1 cellular context compared by ENCODE assay signal in the genomic region with DNA sequence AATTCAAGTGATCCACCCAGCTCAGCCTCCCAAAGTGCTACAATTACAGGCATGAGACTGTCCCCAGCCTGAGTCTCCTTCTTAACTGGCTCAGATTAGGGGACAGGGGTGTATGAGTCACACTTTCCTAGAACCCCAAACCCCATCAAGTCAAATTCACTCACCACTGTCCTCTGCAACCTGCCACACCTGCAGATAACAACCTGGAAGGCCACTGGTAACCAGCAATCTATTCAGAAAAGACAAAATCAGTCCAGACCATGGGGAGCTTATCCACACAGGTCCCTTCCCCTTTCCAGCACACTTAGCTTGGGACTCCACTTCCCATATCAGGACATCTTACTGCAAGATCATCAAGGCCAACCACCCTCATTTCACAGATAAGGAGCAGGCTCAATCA.
TF ChIP-seq lines count a peak whose summit lies in the region.

No MANE protein-coding gene starts in this region.

TF ChIP-seq in K562, 482 proteins besides CTCF, POLR2A, EP300 and RAD21 (continues in another document):
- TF ChIP-seq NR2F6 (CRISPR knock-in tag; IDR thresholded peaks at IDR 0.05) (no peak), EP400 (IDR thresholded peaks at IDR 0.05) (no peak), ARHGAP35 (IDR thresholded peaks at IDR 0.05; ENCODE audit: partially characterized antibody) (no peak), ZBTB1 (CRISPR knock-in tag; IDR thresholded peaks at IDR 0.05; ENCODE audit: borderline replicate concordance, low read depth) (no peak), XRCC4 (IDR thresholded peaks at IDR 0.05; ENCODE audit: extremely low read depth, insufficient read depth, insufficient read length) (no peak), MEIS2 (IDR thresholded peaks at IDR 0.05; ENCODE audit: partially characterized antibody) (peak; percentile 18), SMARCC2 (IDR thresholded peaks at IDR 0.05; ENCODE audit: low read depth) (no peak), HNRNPL (IDR thresholded peaks at IDR 0.05; ENCODE audit: low read depth, low read length) (no peak), HOXB6 (CRISPR knock-in tag; IDR thresholded peaks at IDR 0.05; ENCODE audit: borderline replicate concordance) (no peak), CC2D1A (IDR thresholded peaks at IDR 0.05) (no peak), DNMT1 (IDR thresholded peaks at IDR 0.05) (no peak), JUND (IDR thresholded peaks at IDR 0.05; ENCODE audit: borderline replicate concordance, low read depth, low read length) (peak; percentile 79), JUND (tag; IDR thresholded peaks at IDR 0.05; ENCODE audit: borderline replicate concordance, low read depth, low read length) (peak; percentile 75; the same call in 1 of the 3 replicates), NFIC (IDR thresholded peaks at IDR 0.05) (0 out of 2 replicates have a peak, but pooled peaks have one; percentile 13), NCOA2 (IDR thresholded peaks at IDR 0.05; ENCODE audit: partially characterized antibody in 2 of 2) (no peak), PTBP1 (IDR thresholded peaks at IDR 0.05; ENCODE audit: low read depth, low read length) (no peak), SNAPC5 (CRISPR knock-in tag; IDR thresholded peaks at IDR 0.05) (no peak), SMARCE1 (IDR thresholded peaks at IDR 0.05) (peak; percentile 57; the same call in 1 of the 2 replicates), ERF (CRISPR knock-in tag; IDR thresholded peaks at IDR 0.05) (no peak), VEZF1 (CRISPR knock-in tag; IDR thresholded peaks at IDR 0.05) (no peak), ZNF589 (CRISPR knock-in tag; IDR thresholded peaks at IDR 0.05; ENCODE audit: low read depth) (no peak), ETV6 (IDR thresholded peaks at IDR 0.05; ENCODE audit: borderline replicate concordance in 1 of 2, low read depth in 2 of 2, low read length in 1 of 2) (no peak), ETV6 (CRISPR knock-in tag; IDR thresholded peaks at IDR 0.05; ENCODE audit: borderline replicate concordance) (no peak), ZNF507 (tag; conservative IDR thresholded peaks at IDR 0.05) (no peak), ATF3 (IDR thresholded peaks at IDR 0.05) (peak; percentile 50; the same call in 1 of the 2 replicates), ATF3 (CRISPR knock-in tag; conservative IDR thresholded peaks at IDR 0.05) (no peak), ZNF133 (CRISPR knock-in tag; IDR thresholded peaks at IDR 0.05) (no peak), ZBTB33 (CRISPR knock-in tag; IDR thresholded peaks at IDR 0.05) (no peak), ZNF280A (IDR thresholded peaks at IDR 0.05; ENCODE audit: low read depth, partially characterized antibody) (no peak), MXI1 (IDR thresholded peaks at IDR 0.05; ENCODE audit: low read depth, low read length) (no peak), ZNF124 (CRISPR knock-in tag; IDR thresholded peaks at IDR 0.05) (no peak), TEAD4 (IDR thresholded peaks at IDR 0.05; ENCODE audit: low read length) (peak; percentile 42; the same call in 1 of the 2 replicates), TEAD4 (CRISPR knock-in tag; IDR thresholded peaks at IDR 0.05; ENCODE audit: borderline replicate concordance) (no peak), SIN3A (IDR thresholded peaks at IDR 0.05; ENCODE audit: borderline replicate concordance in 2 of 2, control insufficient read depth in 1 of 2, low read depth in 2 of 2, low read length in 2 of 2) (no peak), ZNF274 (IDR thresholded peaks at IDR 0.05; ENCODE audit: borderline replicate concordance, low read depth, low read length) (no peak), JUN (IDR thresholded peaks at IDR 0.05; ENCODE audit: borderline replicate concordance, low read depth, low read length) (no peak), JUN (CRISPR knock-in tag; IDR thresholded peaks at IDR 0.05; ENCODE audit: borderline replicate concordance) (no peak), SMAD4 (CRISPR knock-in tag; conservative IDR thresholded peaks at IDR 0.05) (no peak; the same call in 1 of the 2 replicates)
- TF ChIP-seq, protein P1, sequence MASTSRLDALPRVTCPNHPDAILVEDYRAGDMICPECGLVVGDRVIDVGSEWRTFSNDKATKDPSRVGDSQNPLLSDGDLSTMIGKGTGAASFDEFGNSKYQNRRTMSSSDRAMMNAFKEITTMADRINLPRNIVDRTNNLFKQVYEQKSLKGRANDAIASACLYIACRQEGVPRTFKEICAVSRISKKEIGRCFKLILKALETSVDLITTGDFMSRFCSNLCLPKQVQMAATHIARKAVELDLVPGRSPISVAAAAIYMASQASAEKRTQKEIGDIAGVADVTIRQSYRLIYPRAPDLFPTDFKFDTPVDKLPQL (IDR thresholded peaks at IDR 0.05; ENCODE audit: extremely low read depth, insufficient read length), result no peak
- TF ChIP-seq, protein P2, sequence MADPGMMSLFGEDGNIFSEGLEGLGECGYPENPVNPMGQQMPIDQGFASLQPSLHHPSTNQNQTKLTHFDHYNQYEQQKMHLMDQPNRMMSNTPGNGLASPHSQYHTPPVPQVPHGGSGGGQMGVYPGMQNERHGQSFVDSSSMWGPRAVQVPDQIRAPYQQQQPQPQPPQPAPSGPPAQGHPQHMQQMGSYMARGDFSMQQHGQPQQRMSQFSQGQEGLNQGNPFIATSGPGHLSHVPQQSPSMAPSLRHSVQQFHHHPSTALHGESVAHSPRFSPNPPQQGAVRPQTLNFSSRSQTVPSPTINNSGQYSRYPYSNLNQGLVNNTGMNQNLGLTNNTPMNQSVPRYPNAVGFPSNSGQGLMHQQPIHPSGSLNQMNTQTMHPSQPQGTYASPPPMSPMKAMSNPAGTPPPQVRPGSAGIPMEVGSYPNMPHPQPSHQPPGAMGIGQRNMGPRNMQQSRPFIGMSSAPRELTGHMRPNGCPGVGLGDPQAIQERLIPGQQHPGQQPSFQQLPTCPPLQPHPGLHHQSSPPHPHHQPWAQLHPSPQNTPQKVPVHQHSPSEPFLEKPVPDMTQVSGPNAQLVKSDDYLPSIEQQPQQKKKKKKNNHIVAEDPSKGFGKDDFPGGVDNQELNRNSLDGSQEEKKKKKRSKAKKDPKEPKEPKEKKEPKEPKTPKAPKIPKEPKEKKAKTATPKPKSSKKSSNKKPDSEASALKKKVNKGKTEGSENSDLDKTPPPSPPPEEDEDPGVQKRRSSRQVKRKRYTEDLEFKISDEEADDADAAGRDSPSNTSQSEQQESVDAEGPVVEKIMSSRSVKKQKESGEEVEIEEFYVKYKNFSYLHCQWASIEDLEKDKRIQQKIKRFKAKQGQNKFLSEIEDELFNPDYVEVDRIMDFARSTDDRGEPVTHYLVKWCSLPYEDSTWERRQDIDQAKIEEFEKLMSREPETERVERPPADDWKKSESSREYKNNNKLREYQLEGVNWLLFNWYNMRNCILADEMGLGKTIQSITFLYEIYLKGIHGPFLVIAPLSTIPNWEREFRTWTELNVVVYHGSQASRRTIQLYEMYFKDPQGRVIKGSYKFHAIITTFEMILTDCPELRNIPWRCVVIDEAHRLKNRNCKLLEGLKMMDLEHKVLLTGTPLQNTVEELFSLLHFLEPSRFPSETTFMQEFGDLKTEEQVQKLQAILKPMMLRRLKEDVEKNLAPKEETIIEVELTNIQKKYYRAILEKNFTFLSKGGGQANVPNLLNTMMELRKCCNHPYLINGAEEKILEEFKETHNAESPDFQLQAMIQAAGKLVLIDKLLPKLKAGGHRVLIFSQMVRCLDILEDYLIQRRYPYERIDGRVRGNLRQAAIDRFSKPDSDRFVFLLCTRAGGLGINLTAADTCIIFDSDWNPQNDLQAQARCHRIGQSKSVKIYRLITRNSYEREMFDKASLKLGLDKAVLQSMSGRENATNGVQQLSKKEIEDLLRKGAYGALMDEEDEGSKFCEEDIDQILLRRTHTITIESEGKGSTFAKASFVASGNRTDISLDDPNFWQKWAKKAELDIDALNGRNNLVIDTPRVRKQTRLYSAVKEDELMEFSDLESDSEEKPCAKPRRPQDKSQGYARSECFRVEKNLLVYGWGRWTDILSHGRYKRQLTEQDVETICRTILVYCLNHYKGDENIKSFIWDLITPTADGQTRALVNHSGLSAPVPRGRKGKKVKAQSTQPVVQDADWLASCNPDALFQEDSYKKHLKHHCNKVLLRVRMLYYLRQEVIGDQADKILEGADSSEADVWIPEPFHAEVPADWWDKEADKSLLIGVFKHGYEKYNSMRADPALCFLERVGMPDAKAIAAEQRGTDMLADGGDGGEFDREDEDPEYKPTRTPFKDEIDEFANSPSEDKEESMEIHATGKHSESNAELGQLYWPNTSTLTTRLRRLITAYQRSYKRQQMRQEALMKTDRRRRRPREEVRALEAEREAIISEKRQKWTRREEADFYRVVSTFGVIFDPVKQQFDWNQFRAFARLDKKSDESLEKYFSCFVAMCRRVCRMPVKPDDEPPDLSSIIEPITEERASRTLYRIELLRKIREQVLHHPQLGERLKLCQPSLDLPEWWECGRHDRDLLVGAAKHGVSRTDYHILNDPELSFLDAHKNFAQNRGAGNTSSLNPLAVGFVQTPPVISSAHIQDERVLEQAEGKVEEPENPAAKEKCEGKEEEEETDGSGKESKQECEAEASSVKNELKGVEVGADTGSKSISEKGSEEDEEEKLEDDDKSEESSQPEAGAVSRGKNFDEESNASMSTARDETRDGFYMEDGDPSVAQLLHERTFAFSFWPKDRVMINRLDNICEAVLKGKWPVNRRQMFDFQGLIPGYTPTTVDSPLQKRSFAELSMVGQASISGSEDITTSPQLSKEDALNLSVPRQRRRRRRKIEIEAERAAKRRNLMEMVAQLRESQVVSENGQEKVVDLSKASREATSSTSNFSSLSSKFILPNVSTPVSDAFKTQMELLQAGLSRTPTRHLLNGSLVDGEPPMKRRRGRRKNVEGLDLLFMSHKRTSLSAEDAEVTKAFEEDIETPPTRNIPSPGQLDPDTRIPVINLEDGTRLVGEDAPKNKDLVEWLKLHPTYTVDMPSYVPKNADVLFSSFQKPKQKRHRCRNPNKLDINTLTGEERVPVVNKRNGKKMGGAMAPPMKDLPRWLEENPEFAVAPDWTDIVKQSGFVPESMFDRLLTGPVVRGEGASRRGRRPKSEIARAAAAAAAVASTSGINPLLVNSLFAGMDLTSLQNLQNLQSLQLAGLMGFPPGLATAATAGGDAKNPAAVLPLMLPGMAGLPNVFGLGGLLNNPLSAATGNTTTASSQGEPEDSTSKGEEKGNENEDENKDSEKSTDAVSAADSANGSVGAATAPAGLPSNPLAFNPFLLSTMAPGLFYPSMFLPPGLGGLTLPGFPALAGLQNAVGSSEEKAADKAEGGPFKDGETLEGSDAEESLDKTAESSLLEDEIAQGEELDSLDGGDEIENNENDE (IDR thresholded peaks at IDR 0.05; ENCODE audit: low read depth, low read length), result no peak
- TF ChIP-seq, protein P3, sequence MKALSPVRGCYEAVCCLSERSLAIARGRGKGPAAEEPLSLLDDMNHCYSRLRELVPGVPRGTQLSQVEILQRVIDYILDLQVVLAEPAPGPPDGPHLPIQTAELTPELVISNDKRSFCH (CRISPR knock-in tag; IDR thresholded peaks at IDR 0.05), result no peak
- TF ChIP-seq, protein P3 (tag; IDR thresholded peaks at IDR 0.05), result no peak
- TF ChIP-seq, protein P4, sequence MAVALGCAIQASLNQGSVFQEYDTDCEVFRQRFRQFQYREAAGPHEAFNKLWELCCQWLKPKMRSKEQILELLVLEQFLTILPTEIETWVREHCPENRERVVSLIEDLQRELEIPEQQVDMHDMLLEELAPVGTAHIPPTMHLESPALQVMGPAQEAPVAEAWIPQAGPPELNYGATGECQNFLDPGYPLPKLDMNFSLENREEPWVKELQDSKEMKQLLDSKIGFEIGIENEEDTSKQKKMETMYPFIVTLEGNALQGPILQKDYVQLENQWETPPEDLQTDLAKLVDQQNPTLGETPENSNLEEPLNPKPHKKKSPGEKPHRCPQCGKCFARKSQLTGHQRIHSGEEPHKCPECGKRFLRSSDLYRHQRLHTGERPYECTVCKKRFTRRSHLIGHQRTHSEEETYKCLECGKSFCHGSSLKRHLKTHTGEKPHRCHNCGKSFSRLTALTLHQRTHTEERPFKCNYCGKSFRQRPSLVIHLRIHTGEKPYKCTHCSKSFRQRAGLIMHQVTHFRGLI (CRISPR knock-in tag; IDR thresholded peaks at IDR 0.05), result no peak
